ENCODE assay signal across 17 cellular contexts in the genomic region with DNA sequence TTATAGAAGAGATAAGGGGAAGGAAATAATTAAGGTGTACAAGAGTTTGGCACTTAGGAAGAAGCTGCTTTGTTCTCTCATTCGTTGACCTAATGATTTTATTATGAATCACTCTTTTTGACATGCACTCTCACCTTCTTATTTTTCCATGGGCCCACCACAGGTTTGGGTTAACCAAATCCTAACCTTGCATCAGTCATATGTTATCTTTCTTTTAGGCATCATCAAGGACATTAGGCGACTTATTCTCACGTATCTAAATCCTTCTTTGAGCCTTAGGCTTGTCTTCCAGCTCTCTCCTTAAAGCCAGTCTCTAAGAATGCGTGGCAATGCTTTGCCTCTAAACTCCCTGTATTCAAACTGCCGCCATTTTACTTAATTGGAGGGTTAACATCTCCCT. TPM values are rescaled to one million over a fixed set of nuclear protein-coding genes. Genes with fewer than 3 reads are reported as not detected.
DNase-seq lines count a peak whose midpoint lies in the region; ATAC-seq and TF ChIP-seq lines count a peak whose summit lies in the region.
"Had no signal": no experiment of that assay in that cellular context is flagged by ENCODE, and none has a peak within 500 bp of the region (broad histone marks: within the 10 kb centered on the region; RNA-seq: fewer than 3 reads in every experiment).

No MANE protein-coding gene starts in this region.

- H4K8ac ChIP-seq in trophoblast cell (ENCODE audit: low read depth, low read length): no peak overlapping the region

- H3K27me3 ChIP-seq in Caco-2 (replicated peaks; ENCODE audit: control insufficient read depth, insufficient read depth, low read length) (no peaks in the 10 kb centered on the region), trophoblast cell (ENCODE audit: insufficient read depth, low read length) (no peaks in the 10 kb centered on the region)
- H3K27me3 ChIP-seq: BLaER1 treated with 17β-estradiol and CSF1 and Interleukin-3, amounts not matched to agents 10 nM and 100 nM had no signal

- H3K4me1 ChIP-seq in Caco-2 (peaks cover 26% of the 10 kb centered on the region), trophoblast cell (ENCODE audit: control insufficient read depth in 1 of 2, insufficient read depth in 2 of 2, low read length in 2 of 2) (peaks cover 0 to 4% of the 10 kb centered on the region in 2 experiments)

- POLR2A ChIA-PET in Caco-2 (lab: Charles Lee): no interaction called here

- H3K4me3 ChIP-seq in Caco-2 (ENCODE audit: low read depth, low read length): no peak overlapping the region
- no peak overlapping the region for H3K4me3 ChIP-seq in trophoblast cell (ENCODE audit: low read depth, low read length)
- H3K4me3 ChIP-seq: GM12878, GM23248 had no signal

- peak overlapping the region; percentile 55 for H3K4ac ChIP-seq in trophoblast cell (ENCODE audit: low read depth, low read length)

- H2BK12ac ChIP-seq in trophoblast cell (ENCODE audit: low read length): no peak overlapping the region

- intact Hi-C loops in Caco-2 (cut with micrococcal nuclease; ENCODE audit: unreplicated experiment): no loop called here

- H3K79me1 ChIP-seq in trophoblast cell (ENCODE audit: low read length): peaks cover 2% of the 10 kb centered on the region

- H2BK5ac ChIP-seq in trophoblast cell (ENCODE audit: low read depth, low read length, poor library complexity): no peak overlapping the region

- TSS peak; percentile 6 for BruUV-seq in Caco-2 (replicated peaks; lab: Mats Ljungman, UMichigan)

- H3K9me3 ChIP-seq in Caco-2: no peaks in the 10 kb centered on the region
- no peaks in the 10 kb centered on the region for H3K9me3 ChIP-seq in KOPT-K1 (ENCODE audit: insufficient read depth, low read length, poor library complexity, severe bottlenecking)
- H3K9me3 ChIP-seq in trophoblast cell (ENCODE audit: insufficient read depth, low read depth, low read length): no peaks in the 10 kb centered on the region

- no peak overlapping the region for H3K9ac ChIP-seq in trophoblast cell (ENCODE audit: low read length)
- H3K9ac ChIP-seq: GM23248 had no signal

- H4K12ac ChIP-seq in trophoblast cell (ENCODE audit: low read depth, low read length): no peak overlapping the region

- H3K36me3 Mint-ChIP-seq in activated naive CD8-positive, alpha-beta T cell treated with anti-CD3 and anti-CD28 coated beads, Interleukin-2, amount 50 U/mL, for 24 hours (ENCODE audit: low read depth): no peaks in the 10 kb centered on the region
- H3K36me3 Mint-ChIP-seq in activated naive CD8-positive, alpha-beta T cell treated with anti-CD3 and anti-CD28 coated beads for 36 hours: peaks cover 2% of the 10 kb centered on the region
- H3K36me3 Mint-ChIP-seq in Caco-2 (ENCODE audit: insufficient read depth, unreplicated experiment): peaks cover 57% of the 10 kb centered on the region

- H3K36me3 ChIP-seq in Caco-2 (ENCODE audit: control insufficient read depth, insufficient read depth, low read length) (no peaks in the 10 kb centered on the region; the same call in 1 of the 2 replicates), KOPT-K1 (ENCODE audit: insufficient read depth, low read length) (no peaks in the 10 kb centered on the region), trophoblast cell (ENCODE audit: control insufficient read depth in 1 of 2, insufficient read depth in 2 of 2, low read length in 2 of 2) (peaks cover 15 to 34% of the 10 kb centered on the region in 2 experiments)

- H3K18ac ChIP-seq in trophoblast cell (ENCODE audit: low read length): peak overlapping the region; percentile 59

- H4K91ac ChIP-seq in trophoblast cell (ENCODE audit: low read depth, low read length): no peak overlapping the region

- H3K14ac ChIP-seq in trophoblast cell (ENCODE audit: low read length): no peak overlapping the region

- peak; percentile 43 for ATAC-seq in activated naive CD8-positive, alpha-beta T cell treated with anti-CD3 and anti-CD28 coated beads, Interleukin-2, amount 50 U/mL, for 24 hours
- ATAC-seq in HG03108 (IDR thresholded peaks at IDR 0.05; ENCODE audit: unreplicated experiment) (no peak), HG02610 (IDR thresholded peaks at IDR 0.05; ENCODE audit: unreplicated experiment) (no peak)
- ATAC-seq: GM12878 had no signal

- no peak overlapping the region for H3K23ac ChIP-seq in trophoblast cell (ENCODE audit: low read length)

- no peak for TF ChIP-seq CTCF in Caco-2 (IDR thresholded peaks at IDR 0.05; ENCODE audit: insufficient read depth in 1 of 2, low read depth in 1 of 2, low read length in 1 of 2, severe bottlenecking in 1 of 2, unreplicated experiment in 1 of 2)

- H3K4me3 Mint-ChIP-seq in activated naive CD8-positive, alpha-beta T cell treated with anti-CD3 and anti-CD28 coated beads, Interleukin-2, amount 50 U/mL, for 24 hours: no peak overlapping the region
- H3K4me3 Mint-ChIP-seq in activated naive CD8-positive, alpha-beta T cell treated with anti-CD3 and anti-CD28 coated beads for 36 hours: no peak overlapping the region
- H3K4me3 Mint-ChIP-seq in Caco-2 (ENCODE audit: unreplicated experiment): no peak overlapping the region
- H3K4me3 Mint-ChIP-seq: CD4-positive, alpha-beta T cell had no signal

- no peak for DNase-seq in activated naive CD8-positive, alpha-beta T cell treated with anti-CD3 and anti-CD28 coated beads, Interleukin-2, amount 50 U/mL, for 24 hours
- no peak for DNase-seq in activated naive CD8-positive, alpha-beta T cell treated with anti-CD3 and anti-CD28 coated beads for 36 hours
- DNase-seq in Caco-2 (no peak), trophoblast cell (no peak), middle frontal gyrus (ENCODE audit: extremely low spot score, low spot score) (no peak)
- DNase-seq: 8988T; CD4-positive, alpha-beta T cell; DMS79 treated with DMSO at 0.1 percent for 48 hours; EL; GM23248; HCEC 1CT; KG1 had no signal

- H3K79me2 ChIP-seq in trophoblast cell (ENCODE audit: control insufficient read depth, insufficient read depth, low read length, poor library complexity): peaks cover 5% of the 10 kb centered on the region

- no peak overlapping the region for H2AK5ac ChIP-seq in trophoblast cell (ENCODE audit: low read length)

- peaks cover 2% of the 10 kb centered on the region for H3K27me3 Mint-ChIP-seq in activated naive CD8-positive, alpha-beta T cell treated with anti-CD3 and anti-CD28 coated beads, Interleukin-2, amount 50 U/mL, for 24 hours
- no peaks in the 10 kb centered on the region for H3K27me3 Mint-ChIP-seq in activated naive CD8-positive, alpha-beta T cell treated with anti-CD3 and anti-CD28 coated beads for 36 hours
- no peaks in the 10 kb centered on the region for H3K27me3 Mint-ChIP-seq in Caco-2 (ENCODE audit: insufficient read depth, unreplicated experiment)
- H3K27me3 Mint-ChIP-seq: CD4-positive, alpha-beta T cell had no signal

- CTCF ChIA-PET in Caco-2 (lab: Charles Lee): no interaction called here

- H2BK120ac ChIP-seq in trophoblast cell (ENCODE audit: insufficient read depth, low read length, poor library complexity): no peak overlapping the region

- H3K27ac ChIP-seq in KOPT-K1 (ENCODE audit: low read depth, low read length, poor library complexity, severe bottlenecking): peak overlapping the region; percentile 95
- H3K27ac ChIP-seq in trophoblast cell (ENCODE audit: low read depth, low read length): no peak overlapping the region
- H3K27ac ChIP-seq: GM23248 had no signal

- H3K27ac Mint-ChIP-seq in activated naive CD8-positive, alpha-beta T cell treated with anti-CD3 and anti-CD28 coated beads, Interleukin-2, amount 50 U/mL, for 24 hours: no peak overlapping the region
- no peak overlapping the region for H3K27ac Mint-ChIP-seq in activated naive CD8-positive, alpha-beta T cell treated with anti-CD3 and anti-CD28 coated beads for 36 hours
- H3K27ac Mint-ChIP-seq in Caco-2 (ENCODE audit: unreplicated experiment): no peak overlapping the region
- H3K27ac Mint-ChIP-seq: CD4-positive, alpha-beta T cell had no signal

- H2AFZ ChIP-seq in trophoblast cell (ENCODE audit: insufficient read depth, low read length, poor library complexity): no peak overlapping the region
- H2AFZ ChIP-seq: GM23248 had no signal

- no peak overlapping the region for H3K4me2 ChIP-seq in trophoblast cell (ENCODE audit: low read length)

- no peaks in the 10 kb centered on the region for H3K9me3 Mint-ChIP-seq in activated naive CD8-positive, alpha-beta T cell treated with anti-CD3 and anti-CD28 coated beads, Interleukin-2, amount 50 U/mL, for 24 hours
- H3K9me3 Mint-ChIP-seq in activated naive CD8-positive, alpha-beta T cell treated with anti-CD3 and anti-CD28 coated beads for 36 hours: no peaks in the 10 kb centered on the region
- no peaks in the 10 kb centered on the region for H3K9me3 Mint-ChIP-seq in Caco-2 (ENCODE audit: unreplicated experiment)
- H3K9me3 Mint-ChIP-seq: CD4-positive, alpha-beta T cell had no signal

- no CpG with 5 or more reads among the region's 5 CpGs for WGBS in trophoblast cell (ENCODE audit: extremely low coverage, insufficient coverage, insufficient read length)

- peaks cover 25% of the 10 kb centered on the region for H3K4me1 Mint-ChIP-seq in activated naive CD8-positive, alpha-beta T cell treated with anti-CD3 and anti-CD28 coated beads, Interleukin-2, amount 50 U/mL, for 24 hours
- H3K4me1 Mint-ChIP-seq in activated naive CD8-positive, alpha-beta T cell treated with anti-CD3 and anti-CD28 coated beads for 36 hours: peaks cover 18% of the 10 kb centered on the region
- peaks cover 20% of the 10 kb centered on the region for H3K4me1 Mint-ChIP-seq in Caco-2 (ENCODE audit: low read depth, unreplicated experiment)

RNA-seq across cellular contexts. Expression of gene TNFRSF21, which starts 58.3 kb away (rescaled TPM):
- 1 to 10 TPM; 3.1 to 3.7 TPM for total RNA-seq in activated naive CD8-positive, alpha-beta T cell treated with anti-CD3 and anti-CD28 coated beads for 36 hours
- 60.8 and 64.4 TPM in 2 replicates for total RNA-seq in Caco-2 (2022)
- 243 and 254 TPM in 2 replicates for polyA plus RNA-seq in trophoblast cell (2013)

Comparison
In these comparisons a context has a peak if more than half of its experiments do, and no peak if none do; other contexts are left out.
1. RNA of gene TNFRSF21, which starts 58.3 kb away (total RNA-seq): 60.8 to 64.4 TPM in Caco-2; 3.1 to 3.7 TPM in activated naive CD8-positive, alpha-beta T cell treated with anti-CD3 and anti-CD28 coated beads for 36 hours; every median in the first group is over 10 times any median in the second.